ENCODE assay signal across 7 cellular contexts in the genomic region with DNA sequence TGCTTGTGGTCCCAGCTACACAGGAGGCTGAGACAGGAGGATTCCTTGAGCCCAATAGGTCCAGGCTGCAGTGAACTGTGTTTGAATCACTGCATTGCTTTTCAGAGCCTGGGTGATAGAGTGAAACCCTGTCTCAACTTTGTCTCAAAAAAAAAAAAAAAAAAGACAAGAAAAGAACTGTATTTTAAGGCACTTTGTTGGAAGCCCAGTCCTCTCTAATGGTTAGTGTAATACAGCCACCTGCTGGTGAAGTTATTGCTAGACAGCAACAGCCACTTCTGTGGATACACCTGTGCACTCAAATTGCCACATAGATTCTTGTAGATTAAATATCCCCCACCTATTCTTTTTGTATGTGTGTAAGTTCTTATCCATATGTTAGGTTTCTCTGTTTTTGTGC. TPM values are rescaled to one million over a fixed set of nuclear protein-coding genes. Genes with fewer than 3 reads are reported as not detected.
DNase-seq lines count a peak whose midpoint lies in the region; ATAC-seq, FAIRE-seq and TF ChIP-seq lines count a peak whose summit lies in the region.

No MANE protein-coding gene starts in this region.

- intact Hi-C loops in posterior vena cava (cut with DNase I): loop anchor here in 1 of 2 donors (10.0 kb wide), 1 partner anchor 68 kb away; a partner anchor contains a TSS

- peak; percentile 79 for FAIRE-seq in GM18507 (lab: Jason Lieb, UNC)

- no peaks in the 10 kb centered on the region for H4K20me1 ChIP-seq in neural cell (ENCODE audit: insufficient read depth)

- H3K27me3 Mint-ChIP-seq in endothelial cell (ENCODE audit: unreplicated experiment): no peaks in the 10 kb centered on the region

- H2AFZ ChIP-seq in neural cell (ENCODE audit: low read depth, low read length): no peak overlapping the region

- TF ChIP-seq EP300 in neural cell (conservative IDR thresholded peaks at IDR 0.05; ENCODE audit: poor library complexity, severe bottlenecking): no peak

- no peak overlapping the region for H3K4me3 ChIP-seq in neural cell (ENCODE audit: low read length)

- no peak overlapping the region for H3K9ac ChIP-seq in neural cell (ENCODE audit: low read length)

- DNase-seq in Caki2 (ENCODE audit: low read depth) (peak; percentile 42), GM18507 (ENCODE audit: extremely low spot score, insufficient read length, low read depth) (no peak), NCI-H774 (lab: John Stamatoyannopoulos, UW) (peak; percentile 13), endothelial cell (ENCODE audit: low spot score) (peak; percentile 17), posterior vena cava (ENCODE audit: low spot score) (no peak)

- in situ Hi-C loops in Caki2 (cut with HindIII; ENCODE audit: low pct_unique_long_range_greater_than_20kb, low sequenced_read_pairs): no loop called here

- H3K4me1 Mint-ChIP-seq in endothelial cell (ENCODE audit: unreplicated experiment): no peaks in the 10 kb centered on the region

- no peak overlapping the region for H3K27ac ChIP-seq in neural cell (ENCODE audit: low read length)

- no peaks in the 10 kb centered on the region for H3F3A ChIP-seq in neural cell (ENCODE audit: insufficient read depth, low read length, poor library complexity, severe bottlenecking)

- no peaks in the 10 kb centered on the region for H3K36me3 ChIP-seq in neural cell (ENCODE audit: insufficient read depth, low read length)

- TF ChIP-seq CTCF in endothelial cell (IDR thresholded peaks at IDR 0.05; ENCODE audit: unreplicated experiment) (peak; percentile 50), neural cell (IDR thresholded peaks at IDR 0.05; ENCODE audit: poor library complexity, severe bottlenecking) (peak; percentile 79)

- H3K27ac Mint-ChIP-seq in endothelial cell (ENCODE audit: unreplicated experiment): no peak overlapping the region

- H3K36me3 Mint-ChIP-seq in endothelial cell (ENCODE audit: low read depth, unreplicated experiment): no peaks in the 10 kb centered on the region

- peak; percentile 78 for TF ChIP-seq RAD21 in neural cell (conservative IDR thresholded peaks at IDR 0.05)

- H3K4me3 Mint-ChIP-seq in endothelial cell (ENCODE audit: unreplicated experiment): no peak overlapping the region

- no peaks in the 10 kb centered on the region for H3K9me3 ChIP-seq in neural cell (ENCODE audit: low read length)

- no peaks in the 10 kb centered on the region for H3K9me3 Mint-ChIP-seq in endothelial cell (ENCODE audit: unreplicated experiment)

- no peaks in the 10 kb centered on the region for H3K79me2 ChIP-seq in neural cell (replicated peaks; ENCODE audit: insufficient read depth, low read length)

- peaks cover 18% of the 10 kb centered on the region for H3K27me3 ChIP-seq in neural cell (ENCODE audit: insufficient read depth, low read depth, low read length)

- no peak overlapping the region for H3K4me2 ChIP-seq in neural cell (ENCODE audit: low read length)

- H3K9me2 ChIP-seq in neural cell (ENCODE audit: insufficient read depth, low read length): no peaks in the 10 kb centered on the region

- peak; percentile 44 for ATAC-seq in HG02938 (IDR thresholded peaks at IDR 0.05; ENCODE audit: unreplicated experiment)

TF ChIP-seq in neural cell, 6 proteins besides CTCF, POLR2A, EP300 and RAD21:
- peak; percentile 83 for TF ChIP-seq SMC3 (conservative IDR thresholded peaks at IDR 0.05; ENCODE audit: poor library complexity)
- TF ChIP-seq EZH2 (IDR thresholded peaks at IDR 0.05; ENCODE audit: borderline replicate concordance, insufficient read depth, low read length, poor library complexity, severe bottlenecking): no peak

RNA-seq across cellular contexts. Expression of a gene that starts 10.1 kb away (rescaled TPM):
- not detected in 2 replicates for total RNA-seq in Caki2 (2014; rRNA removed; shearing (Covaris generic); ENCODE audit: low replicate concordance)
- total RNA-seq in endothelial cell (ENCODE audit: unreplicated experiment) (not detected), posterior vena cava (under 1 TPM in 1 of 2 donors, not detected in 1; 0.88 TPM)
- polyA plus RNA-seq in neural cell: not detected in 2 replicates
- polyA minus RNA-seq in neural cell: not detected in 2 replicates

RNA-seq across cellular contexts. Expression of a gene that starts 32.1 kb away (rescaled TPM):
- not detected in 2 replicates for total RNA-seq in Caki2 (2014; rRNA removed; shearing (Covaris generic); ENCODE audit: low replicate concordance)
- not detected for total RNA-seq in endothelial cell (ENCODE audit: unreplicated experiment)
- not detected in 2 replicates for polyA plus RNA-seq in neural cell
- not detected in 2 replicates for polyA minus RNA-seq in neural cell
- total RNA-seq in posterior vena cava: 1 to 10 TPM in 1 of 2 donors, not detected in 1; 1.6 TPM

RNA-seq across cellular contexts. Expression of a gene that starts 59.8 kb away (rescaled TPM):
- 0.37 TPM in 1 of 2 replicates, not detected in the other for total RNA-seq in Caki2 (2014; rRNA removed; shearing (Covaris generic); ENCODE audit: low replicate concordance)
- total RNA-seq in endothelial cell (ENCODE audit: unreplicated experiment) (not detected), posterior vena cava (1 to 10 TPM in 1 of 2 donors, not detected in 1; 1.5 TPM)
- not detected in 2 replicates for polyA plus RNA-seq in neural cell
- polyA minus RNA-seq in neural cell: not detected in 2 replicates

Comparison
In these comparisons a context has a peak if more than half of its experiments do, and no peak if none do; other contexts are left out.
1. DNase-seq: peak in Caki2 (single experiment), NCI-H774 (single experiment) and endothelial cell (single experiment); none in GM18507 (single experiment) and posterior vena cava (single experiment).